ENCODE assay signal across 13 cellular contexts in genomic region chr18:46422552-46423055, GRCh38.
"Had no signal": no experiment of that assay in that cellular context is flagged by ENCODE, and none has a peak within 500 bp of the region (broad histone marks: within the 10 kb centered on the region; RNA-seq: fewer than 3 reads in every experiment).

No MANE protein-coding gene starts in this region.

- H3K4me1 Mint-ChIP-seq: stimulated activated effector memory CD8-positive, alpha-beta T cell treated with anti-CD3 and anti-CD28 coated beads, Interleukin-12 subunit alpha, Interleukin-12 subunit beta, amount 100 ng/mL, for 72 hours had no signal

- H3K4me3 Mint-ChIP-seq: activated CD4-positive, alpha-beta memory T cell treated with anti-CD3 and anti-CD28 coated beads for 36 hours; activated naive CD4-positive, alpha-beta T cell treated with anti-CD3 and anti-CD28 coated beads for 36 hours; stimulated activated effector memory CD8-positive, alpha-beta T cell treated with anti-CD3 and anti-CD28 coated beads, Interleukin-12 subunit alpha, Interleukin-12 subunit beta, amount 100 ng/mL, for 72 hours had no signal

- H3K27me3 ChIP-seq: foreskin keratinocyte, heart left ventricle, right atrium auricular region, tibial nerve had no signal

- H3K4me3 ChIP-seq: coronary artery, heart left ventricle, left ventricle myocardium inferior, right atrium auricular region, tibial nerve had no signal

- H3K27ac Mint-ChIP-seq: activated CD4-positive, alpha-beta memory T cell treated with anti-CD3 and anti-CD28 coated beads for 36 hours; activated naive CD4-positive, alpha-beta T cell treated with anti-CD3 and anti-CD28 coated beads for 36 hours; stimulated activated effector memory CD8-positive, alpha-beta T cell treated with anti-CD3 and anti-CD28 coated beads, Interleukin-12 subunit alpha, Interleukin-12 subunit beta, amount 100 ng/mL, for 72 hours had no signal

- H3K9me3 ChIP-seq: heart left ventricle, left ventricle myocardium inferior, neutrophil, right atrium auricular region, tibial nerve had no signal

- H3K9me3 Mint-ChIP-seq: activated CD4-positive, alpha-beta memory T cell treated with anti-CD3 and anti-CD28 coated beads for 36 hours; activated naive CD4-positive, alpha-beta T cell treated with anti-CD3 and anti-CD28 coated beads for 36 hours; stimulated activated effector memory CD8-positive, alpha-beta T cell treated with anti-CD3 and anti-CD28 coated beads, Interleukin-12 subunit alpha, Interleukin-12 subunit beta, amount 100 ng/mL, for 72 hours had no signal

- DNase-seq: activated CD4-positive, alpha-beta memory T cell treated with anti-CD3 and anti-CD28 coated beads for 36 hours; activated CD4-positive, CD25-positive, alpha-beta regulatory T cell treated with anti-CD3 and anti-CD28 coated beads, Interleukin-2, amount 50 U/mL, for 72 hours; activated naive CD4-positive, alpha-beta T cell treated with anti-CD3 and anti-CD28 coated beads for 36 hours; caudate nucleus; foreskin keratinocyte; left ventricle myocardium inferior had no signal

- ATAC-seq: esophagus mucosa; foreskin keratinocyte; heart left ventricle; stimulated activated effector memory CD8-positive, alpha-beta T cell treated with anti-CD3 and anti-CD28 coated beads, Interleukin-12 subunit alpha, Interleukin-12 subunit beta, amount 100 ng/mL, for 72 hours had no signal

- H3K36me3 Mint-ChIP-seq: activated CD4-positive, alpha-beta memory T cell treated with anti-CD3 and anti-CD28 coated beads for 36 hours; stimulated activated effector memory CD8-positive, alpha-beta T cell treated with anti-CD3 and anti-CD28 coated beads, Interleukin-12 subunit alpha, Interleukin-12 subunit beta, amount 100 ng/mL, for 72 hours had no signal

- H3K27me3 Mint-ChIP-seq: activated CD4-positive, alpha-beta memory T cell treated with anti-CD3 and anti-CD28 coated beads for 36 hours had no signal

- H3K27ac ChIP-seq: coronary artery, foreskin keratinocyte, heart left ventricle, left ventricle myocardium inferior, neutrophil, right atrium auricular region, tibial nerve had no signal

- H3K36me3 ChIP-seq: heart left ventricle, left ventricle myocardium inferior, neutrophil, right atrium auricular region, tibial nerve had no signal
